Comparison of ENCODE assay signal across 16 cellular contexts in the genomic region with DNA sequence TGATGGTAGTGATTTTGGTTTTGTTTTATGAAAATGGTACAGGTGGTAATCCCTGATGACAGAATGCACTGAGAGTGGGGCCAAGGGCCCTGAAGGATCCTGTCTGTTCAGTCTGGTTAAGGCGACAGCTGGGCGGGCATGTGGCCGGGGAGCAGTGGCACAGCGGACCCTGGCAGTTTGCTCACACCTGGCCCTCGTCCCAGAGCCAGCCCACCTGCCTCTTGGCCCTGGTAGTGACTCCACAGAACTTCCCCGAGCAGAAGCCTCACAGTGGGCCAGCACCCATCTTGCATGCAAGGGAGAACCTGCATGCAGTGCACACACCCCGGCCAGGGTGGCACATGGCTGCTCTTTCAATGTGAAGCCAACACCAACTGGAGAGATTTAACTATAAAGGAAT.
DNase-seq lines count a peak whose midpoint lies in the region; ATAC-seq and TF ChIP-seq lines count a peak whose summit lies in the region.
"Had no signal": no experiment of that assay in that cellular context is flagged by ENCODE, and none has a peak within 500 bp of the region (broad histone marks: within the 10 kb centered on the region; RNA-seq: fewer than 3 reads in every experiment).

No MANE protein-coding gene starts in this region.

- in situ Hi-C loops in GM13976 (cut with MboI; ENCODE audit: low sequenced_read_pairs, unreplicated experiment): no loop called here

- TSS peak; percentile 16 for BruUV-seq in PC-3 (replicated peaks; lab: Mats Ljungman, UMichigan)

- peak overlapping the region; percentile 55; the same call in 1 of the 2 replicates for H3K4me2 ChIP-seq in PC-3 (ENCODE audit: low read length)
- H3K4me2 ChIP-seq: KMS-11 had no signal

- no peak for TF ChIP-seq CTCF in right atrium auricular region (IDR thresholded peaks at IDR 0.05)
- no peak for TF ChIP-seq CTCF in left ventricle myocardium inferior (IDR thresholded peaks at IDR 0.05; ENCODE audit: borderline replicate concordance)
- TF ChIP-seq CTCF in PC-3 (conservative IDR thresholded peaks at IDR 0.05; ENCODE audit: low read depth, low read length): no peak
- TF ChIP-seq CTCF in esophagus muscularis mucosa (IDR thresholded peaks at IDR 0.05): no peak
- no peak for TF ChIP-seq CTCF in suprapubic skin (IDR thresholded peaks at IDR 0.05)
- no peak for TF ChIP-seq CTCF in GM13976 (IDR thresholded peaks at IDR 0.05; ENCODE audit: borderline replicate concordance, control extremely low read depth, extremely low read depth, insufficient read depth, missing control alignments)

- POLR2A ChIA-PET in PC-3 (lab: Charles Lee; ENCODE audit: unreplicated experiment): no interaction called here

- intact Hi-C loops in left ventricle myocardium inferior (cut with micrococcal nuclease) (no loop called here), PC-3 (cut with micrococcal nuclease) (loop anchor here (2.0 to 10.0 kb wide), 2 partner anchors 222 to 452 kb away; a partner anchor contains a TSS), esophagus muscularis mucosa (cut with DNase I) (no loop called here)

- no peaks in the 10 kb centered on the region for H3K9me3 ChIP-seq in right atrium auricular region
- H3K9me3 ChIP-seq in left ventricle myocardium inferior (replicated peaks): no peaks in the 10 kb centered on the region
- no peaks in the 10 kb centered on the region for H3K9me3 ChIP-seq in PC-3 (ENCODE audit: low read length)
- H3K9me3 ChIP-seq in esophagus muscularis mucosa: no peaks in the 10 kb centered on the region
- no peaks in the 10 kb centered on the region for H3K9me3 ChIP-seq in suprapubic skin
- H3K9me3 ChIP-seq: BLaER1 treated with 17β-estradiol and CSF1 and Interleukin-3, amounts not matched to agents 10 nM and 100 nM had no signal

- no peak for TF ChIP-seq EP300 in esophagus muscularis mucosa (IDR thresholded peaks at IDR 0.05)
- no peak for TF ChIP-seq EP300 in suprapubic skin (IDR thresholded peaks at IDR 0.05)

- H3K4me1 ChIP-seq in right atrium auricular region (peaks cover 0 to 25% of the 10 kb centered on the region in 2 donors), left ventricle myocardium inferior (peaks cover 44% of the 10 kb centered on the region), PC-3 (ENCODE audit: insufficient read depth, low read length) (peaks cover 9% of the 10 kb centered on the region), esophagus muscularis mucosa (peaks cover 3 to 23% (median 11%) of the 10 kb centered on the region in 4 donors), suprapubic skin (no peaks in the 10 kb centered on the region)

- H3K9me2 ChIP-seq in PC-3 (replicated peaks; ENCODE audit: low read length): no peaks in the 10 kb centered on the region

- DNase-seq in right atrium auricular region (ENCODE audit: low spot score) (peak; percentile 42), left ventricle myocardium inferior (no peak), PC-3 (no peak), esophagus muscularis mucosa (ENCODE audit: extremely low spot score) (peak; percentile 50), suprapubic skin (ENCODE audit: low spot score in 2 of 2) (no peak), GM13976 (ENCODE audit: low spot score) (no peak)
- DNase-seq in activated CD8-positive, alpha-beta memory T cell treated with anti-CD3 and anti-CD28 coated beads, Interleukin-2, amount 50 U/mL, for 4 hours: no peak
- DNase-seq: CD8-positive, alpha-beta T cell; DMS79; HFFc6; NCI-H1417; NCI-H2029 treated with DMSO at 0.1 percent for 48 hours; NCI-H774 had no signal

- H3F3A ChIP-seq in PC-3 (ENCODE audit: low read length, unreplicated experiment): no peaks in the 10 kb centered on the region

- no peak overlapping the region for H3K4me3 ChIP-seq in right atrium auricular region
- H3K4me3 ChIP-seq in left ventricle myocardium inferior: no peak overlapping the region
- no peak overlapping the region for H3K4me3 ChIP-seq in PC-3 (ENCODE audit: low read length)
- no peak overlapping the region for H3K4me3 ChIP-seq in esophagus muscularis mucosa
- H3K4me3 ChIP-seq in suprapubic skin: no peak overlapping the region
- H3K4me3 ChIP-seq: BLaER1 treated with 17β-estradiol and CSF1 and Interleukin-3, amounts not matched to agents 10 nM and 100 nM had no signal

- H3K27ac ChIP-seq in right atrium auricular region (no peak overlapping the region), left ventricle myocardium inferior (replicated peaks) (no peak overlapping the region), PC-3 (ENCODE audit: low read length) (no peak overlapping the region), esophagus muscularis mucosa (replicated peaks in 1 of 4) (no peak overlapping the region), suprapubic skin (no peak overlapping the region)
- H3K27ac ChIP-seq: KMS-11, RWPE1 had no signal

- CTCF ChIA-PET in PC-3 (lab: Charles Lee): no interaction called here

- H3K36me3 ChIP-seq in right atrium auricular region (peaks cover 31% of the 10 kb centered on the region), left ventricle myocardium inferior (peaks cover 42% of the 10 kb centered on the region), PC-3 (ENCODE audit: low read depth, low read length) (no peaks in the 10 kb centered on the region), esophagus muscularis mucosa (peaks cover 29 to 58% (median 52%) of the 10 kb centered on the region in 4 donors), suprapubic skin (peaks cover 50% of the 10 kb centered on the region)

- WGBS in esophagus muscularis mucosa: 95% methylated on average over 7 of the region's 7 CpGs
- 91% methylated on average over 5 of the region's 7 CpGs for WGBS in suprapubic skin

- TF ChIP-seq POLR2A in esophagus muscularis mucosa (IDR thresholded peaks at IDR 0.05; ENCODE audit: low read depth) (no peak), suprapubic skin (IDR thresholded peaks at IDR 0.05) (no peak)

- no peak overlapping the region for H3K9ac ChIP-seq in PC-3 (ENCODE audit: low read length)
- H3K9ac ChIP-seq: BLaER1 treated with 17β-estradiol and CSF1 and Interleukin-3, amounts not matched to agents 10 nM and 100 nM; KMS-11 had no signal

- peak; percentile 25; the same call in 1 of the 2 replicates for ATAC-seq in PC-3
- ATAC-seq: CD8-positive, alpha-beta T cell had no signal

- H3K79me2 ChIP-seq in PC-3 (ENCODE audit: low read length): no peaks in the 10 kb centered on the region

- no peaks in the 10 kb centered on the region for H4K20me1 ChIP-seq in PC-3 (ENCODE audit: low read length)
- H4K20me1 ChIP-seq: BLaER1 treated with 17β-estradiol and CSF1 and Interleukin-3, amounts not matched to agents 10 nM and 100 nM had no signal

- H2AFZ ChIP-seq in PC-3 (ENCODE audit: low read length): no peak overlapping the region

- no peaks in the 10 kb centered on the region for H3K27me3 ChIP-seq in right atrium auricular region
- no peaks in the 10 kb centered on the region for H3K27me3 ChIP-seq in left ventricle myocardium inferior (ENCODE audit: low read depth)
- no peaks in the 10 kb centered on the region for H3K27me3 ChIP-seq in PC-3 (ENCODE audit: low read length)
- no peaks in the 10 kb centered on the region for H3K27me3 ChIP-seq in esophagus muscularis mucosa
- no peaks in the 10 kb centered on the region for H3K27me3 ChIP-seq in suprapubic skin
- H3K27me3 ChIP-seq: BLaER1 treated with 17β-estradiol and CSF1 and Interleukin-3, amounts not matched to agents 10 nM and 100 nM had no signal

Comparison
In these comparisons a context has a peak if more than half of its experiments do, and no peak if none do; other contexts are left out.
1. DNase-seq: peak in right atrium auricular region (single experiment) and esophagus muscularis mucosa (single experiment); none in left ventricle myocardium inferior (single experiment), PC-3 (single experiment), suprapubic skin (0 of 2), GM13976 (single experiment) and activated CD8-positive, alpha-beta memory T cell treated with anti-CD3 and anti-CD28 coated beads, Interleukin-2, amount 50 U/mL, for 4 hours (single experiment).